In genomic region chr1:240946926-240947325, GRCh38 we compare ENCODE assay signal across 9 cellular contexts.
DNase-seq lines count a peak whose midpoint lies in the region; ATAC-seq and TF ChIP-seq lines count a peak whose summit lies in the region.
"Had no signal": no experiment of that assay in that cellular context is flagged by ENCODE, and none has a peak within 500 bp of the region (broad histone marks: within the 10 kb centered on the region; RNA-seq: fewer than 3 reads in every experiment).

No MANE protein-coding gene starts in this region.

- no peak overlapping the region for H3K9ac ChIP-seq in colonic mucosa (ENCODE audit: low read depth in 2 of 2, low read length in 2 of 2)

- H3K27ac ChIP-seq in colonic mucosa, result no peak overlapping the region
- no peak overlapping the region for H3K27ac ChIP-seq in psoas muscle
- no peak overlapping the region for H3K27ac ChIP-seq in ovary
- H3K27ac ChIP-seq: neutrophil had no signal

- H3K9me3 Mint-ChIP-seq in progenitor cell of endocrine pancreas (ENCODE audit: low read depth), result no peaks in the 10 kb centered on the region

- no peak for TF ChIP-seq EP300 in ovary (IDR thresholded peaks at IDR 0.05)

- TF ChIP-seq CTCF in colonic mucosa (IDR thresholded peaks at IDR 0.05) (peak; percentile 52), progenitor cell of endocrine pancreas (IDR thresholded peaks at IDR 0.05; ENCODE audit: unreplicated experiment) (peak; percentile 59), psoas muscle (IDR thresholded peaks at IDR 0.05) (no peak), ovary (IDR thresholded peaks at IDR 0.05) (no peak)

- no peak overlapping the region for H3K4me3 Mint-ChIP-seq in progenitor cell of endocrine pancreas (ENCODE audit: low read depth)

- peak; percentile 77 for ATAC-seq in GM21619 (IDR thresholded peaks at IDR 0.05; ENCODE audit: unreplicated experiment)
- no peak for ATAC-seq in psoas muscle

- H3K4me1 ChIP-seq in colonic mucosa (no peaks in the 10 kb centered on the region), psoas muscle (no peaks in the 10 kb centered on the region), ovary (ENCODE audit: insufficient read depth) (no peaks in the 10 kb centered on the region)

- H3K4me3 ChIP-seq in colonic mucosa (no peak overlapping the region), psoas muscle (no peak overlapping the region), ovary (no peak overlapping the region)

- H3K9me3 ChIP-seq in colonic mucosa, result no peaks in the 10 kb centered on the region
- no peaks in the 10 kb centered on the region for H3K9me3 ChIP-seq in psoas muscle
- no peaks in the 10 kb centered on the region for H3K9me3 ChIP-seq in ovary
- H3K9me3 ChIP-seq: neutrophil had no signal

- H3K36me3 Mint-ChIP-seq in progenitor cell of endocrine pancreas (ENCODE audit: insufficient read depth), result no peaks in the 10 kb centered on the region

- H3K36me3 ChIP-seq in colonic mucosa (no peaks in the 10 kb centered on the region), psoas muscle (ENCODE audit: insufficient read depth in 1 of 2, low read depth in 1 of 2) (no peaks in the 10 kb centered on the region), ovary (no peaks in the 10 kb centered on the region)
- H3K36me3 ChIP-seq: neutrophil had no signal

- TF ChIP-seq POLR2A in ovary (IDR thresholded peaks at IDR 0.05), result no peak

- DNase-seq in NCI-H1092 treated with DMSO at 0.1 percent for 48 hours (lab: John Stamatoyannopoulos, UW) (peak; percentile 41), NCI-H1092 (lab: John Stamatoyannopoulos, UW) (no peak), NAMALWA (ENCODE audit: low spot score) (peak; percentile 55), colonic mucosa (peak; percentile 61), progenitor cell of endocrine pancreas (ENCODE audit: low spot score, unreplicated experiment) (no peak), psoas muscle (no peak), ovary (no peak)

- H3K27ac Mint-ChIP-seq in progenitor cell of endocrine pancreas, result no peak overlapping the region

- H3K27me3 ChIP-seq in colonic mucosa (no peaks in the 10 kb centered on the region), psoas muscle (ENCODE audit: insufficient read depth in 3 of 3, low read length in 2 of 3) (no peaks in the 10 kb centered on the region), ovary (no peaks in the 10 kb centered on the region)
- H3K27me3 ChIP-seq: neutrophil had no signal

- WGBS in psoas muscle, 3 donors, result 79 to 87% (median 84%) methylated on average over 2 of the region's 2 CpGs
- 78 to 84% (median 80%) methylated on average over 2 of the region's 2 CpGs for WGBS in ovary, 3 donors

- intact Hi-C loops in colonic mucosa (cut with DNase I), result loop anchor here (2.0 to 5.0 kb wide), 2 partner anchors 58 to 215 kb away; no protein-coding TSS in a partner anchor
- intact Hi-C loops in psoas muscle (cut with DNase I), result loop anchor here in 1 of 2 donors (5.0 kb wide), 1 partner anchor 215 kb away; no protein-coding TSS in a partner anchor
- intact Hi-C loops in ovary (cut with DNase I), result no loop called here

- no peaks in the 10 kb centered on the region for H3K27me3 Mint-ChIP-seq in progenitor cell of endocrine pancreas

- peaks cover under 1% of the 10 kb centered on the region for H3K4me1 Mint-ChIP-seq in progenitor cell of endocrine pancreas (ENCODE audit: low read depth)

Comparison
In these comparisons a context has a peak if more than half of its experiments do, and no peak if none do; other contexts are left out.
1. DNase-seq: peak in NCI-H1092 treated with DMSO at 0.1 percent for 48 hours (single experiment), NAMALWA (single experiment) and colonic mucosa (single experiment); none in NCI-H1092 (single experiment), progenitor cell of endocrine pancreas (single experiment), psoas muscle (0 of 2) and ovary (0 of 5).
2. CTCF ChIP-seq: peak in colonic mucosa (single experiment) and progenitor cell of endocrine pancreas (single experiment); none in psoas muscle (single experiment) and ovary (0 of 3).